1 cellular context compared by ENCODE assay signal in the genomic region with DNA sequence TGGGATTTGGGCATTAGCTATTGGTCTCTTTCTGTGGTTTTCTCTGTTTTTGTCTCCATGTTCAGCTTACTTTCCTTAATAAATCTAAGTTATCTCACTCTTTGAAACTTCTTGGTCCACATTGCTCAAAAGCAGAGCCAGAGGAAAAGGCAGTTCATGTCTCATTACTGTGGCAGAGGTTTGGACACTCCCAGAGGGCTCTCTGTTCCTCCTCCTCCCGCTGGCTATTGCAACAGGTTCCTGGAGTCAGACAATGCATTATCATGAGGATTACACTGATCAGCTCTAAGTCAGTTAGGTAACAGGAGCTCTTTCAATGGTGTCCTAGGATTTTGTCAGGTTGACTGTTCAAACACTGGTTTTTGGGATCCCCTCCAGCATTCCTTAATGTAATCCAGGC.
TF ChIP-seq lines count a peak whose summit lies in the region.

No MANE protein-coding gene starts in this region.

TF ChIP-seq in endothelial cell of umbilical vein, 7 proteins besides CTCF, POLR2A, EP300 and RAD21 (continued from another document):
- TF ChIP-seq FOS (IDR thresholded peaks at IDR 0.05; ENCODE audit: borderline replicate concordance, insufficient read depth, low read length) (no peak), POLR2AphosphoS5 (IDR thresholded peaks at IDR 0.05; ENCODE audit: insufficient read depth, low read depth, low read length) (no peak)
